In genomic region chr2:241560181-241560882, GRCh38 we compare ENCODE assay signal across 1 cellular context.
TF ChIP-seq lines count a peak whose summit lies in the region.

No MANE protein-coding gene starts in this region.

TF ChIP-seq in HepG2, 621 proteins besides CTCF, POLR2A, EP300 and RAD21 (continued from another document and continues in another):
- 0 out of 2 replicates have a peak, but pooled peaks have one; percentile 52 for TF ChIP-seq ZNF746 (CRISPR knock-in tag; IDR thresholded peaks at IDR 0.05)
- TF ChIP-seq HNRNPL (IDR thresholded peaks at IDR 0.05; ENCODE audit: low read depth, low read length): peak; percentile 88
- TF ChIP-seq RCOR2 (CRISPR knock-in tag; IDR thresholded peaks at IDR 0.05): 0 out of 2 replicates have a peak, but pooled peaks have one; percentile 2
- no peak for TF ChIP-seq CHD2 (IDR thresholded peaks at IDR 0.05; ENCODE audit: low read depth, low read length)
- no peak for TF ChIP-seq TOPORS (CRISPR knock-in tag; IDR thresholded peaks at IDR 0.05)
- TF ChIP-seq ZNF761 (CRISPR knock-in tag; conservative IDR thresholded peaks at IDR 0.05): no peak
- no peak for TF ChIP-seq ZNF225 (CRISPR knock-in tag; IDR thresholded peaks at IDR 0.05)
- no peak for TF ChIP-seq GLMP (CRISPR knock-in tag; IDR thresholded peaks at IDR 0.05; ENCODE audit: borderline replicate concordance)
- TF ChIP-seq BCL6 (CRISPR knock-in tag; IDR thresholded peaks at IDR 0.05): no peak
- TF ChIP-seq THAP8 (CRISPR knock-in tag; IDR thresholded peaks at IDR 0.05; ENCODE audit: borderline replicate concordance): 0 out of 2 replicates have a peak, but pooled peaks have one; percentile 11
- TF ChIP-seq MTA1 (CRISPR knock-in tag; IDR thresholded peaks at IDR 0.05; ENCODE audit: borderline replicate concordance): no peak
- TF ChIP-seq WIZ (CRISPR knock-in tag; IDR thresholded peaks at IDR 0.05): no peak
- TF ChIP-seq ZNF784 (CRISPR knock-in tag; IDR thresholded peaks at IDR 0.05; ENCODE audit: borderline replicate concordance): 0 out of 2 replicates have a peak, but pooled peaks have one; percentile 59
- no peak for TF ChIP-seq MBNL3 (CRISPR knock-in tag; conservative IDR thresholded peaks at IDR 0.05)
- TF ChIP-seq PLSCR1 (CRISPR knock-in tag; IDR thresholded peaks at IDR 0.05; ENCODE audit: borderline replicate concordance): no peak
- TF ChIP-seq ZNF691 (CRISPR knock-in tag; IDR thresholded peaks at IDR 0.05; ENCODE audit: borderline replicate concordance, low read depth): no peak
- no peak for TF ChIP-seq MAFK (conservative IDR thresholded peaks at IDR 0.05 in 1 of 2, IDR thresholded peaks at IDR 0.05 in 1 of 2; ENCODE audit: low read length in 2 of 2)
- peak; percentile 11; the same call in 1 of the 2 replicates for TF ChIP-seq ZBTB38 (CRISPR knock-in tag; IDR thresholded peaks at IDR 0.05)
- peak; percentile 18; the same call in 1 of the 2 replicates for TF ChIP-seq ZNF256 (CRISPR knock-in tag; conservative IDR thresholded peaks at IDR 0.05)
- peak; percentile 6; the same call in 1 of the 2 replicates for TF ChIP-seq IKZF5 (CRISPR knock-in tag; IDR thresholded peaks at IDR 0.05)
- no peak for TF ChIP-seq AKNA (CRISPR knock-in tag; IDR thresholded peaks at IDR 0.05; ENCODE audit: borderline replicate concordance)
- no peak for TF ChIP-seq NONO (IDR thresholded peaks at IDR 0.05)
- TF ChIP-seq NONO (CRISPR knock-in tag; conservative IDR thresholded peaks at IDR 0.05): no peak
- TF ChIP-seq ZBED4 (CRISPR knock-in tag; IDR thresholded peaks at IDR 0.05; ENCODE audit: borderline replicate concordance): no peak
- no peak for TF ChIP-seq ZKSCAN1 (IDR thresholded peaks at IDR 0.05; ENCODE audit: low read length)
- 0 out of 2 replicates have a peak, but pooled peaks have one; percentile 21 for TF ChIP-seq HNF1B (CRISPR knock-in tag; IDR thresholded peaks at IDR 0.05)
- TF ChIP-seq KIAA2018 (CRISPR knock-in tag; IDR thresholded peaks at IDR 0.05; ENCODE audit: borderline replicate concordance): no peak
- no peak for TF ChIP-seq ZNF782 (CRISPR knock-in tag; IDR thresholded peaks at IDR 0.05; ENCODE audit: borderline replicate concordance)
- no peak for TF ChIP-seq MIXL1 (CRISPR knock-in tag; IDR thresholded peaks at IDR 0.05)
- TF ChIP-seq ZNF572 (CRISPR knock-in tag; IDR thresholded peaks at IDR 0.05): 0 out of 2 replicates have a peak, but pooled peaks have one; percentile 45
